Comparison of ENCODE assay signal across 18 cellular contexts in genomic region chr22:35435201-35435712, GRCh38.
"Had no signal": no experiment of that assay in that cellular context is flagged by ENCODE, and none has a peak within 500 bp of the region (broad histone marks: within the 10 kb centered on the region; RNA-seq: fewer than 3 reads in every experiment).

No MANE protein-coding gene starts in this region.

- H3K9me3 ChIP-seq: colonic mucosa, neutrophil, vagina had no signal

- H3K4me1 ChIP-seq: colonic mucosa had no signal

- ATAC-seq: activated CD8-positive, alpha-beta T cell treated with anti-CD3 and anti-CD28 coated beads for 36 hours; activated T-cell treated with anti-CD3 and anti-CD28 coated beads, Interleukin-2, amount 50 U/mL, for 72 hours; left ventricle myocardium superior; naive thymus-derived CD8-positive, alpha-beta T cell; WTC11 had no signal

- DNase-seq: activated CD4-positive, alpha-beta T cell treated with anti-CD3 and anti-CD28 coated beads for 4 hours; activated CD8-positive, alpha-beta T cell treated with anti-CD3 and anti-CD28 coated beads for 36 hours; activated naive CD8-positive, alpha-beta T cell treated with anti-CD3 and anti-CD28 coated beads for 36 hours; activated T-cell treated with anti-CD3 and anti-CD28 coated beads, Interleukin-2, amount 50 U/mL, for 72 hours; amygdala; central memory CD4-positive, alpha-beta T cell; colonic mucosa; left ventricle myocardium superior; mesenchymal stem cell; stimulated activated naive CD4-positive, alpha-beta T cell had no signal

- H2AFZ ChIP-seq: hepatocyte had no signal

- H3K79me2 ChIP-seq: hepatocyte had no signal

- H3K27ac Mint-ChIP-seq: activated CD8-positive, alpha-beta T cell treated with anti-CD3 and anti-CD28 coated beads for 36 hours; activated naive CD8-positive, alpha-beta T cell treated with anti-CD3 and anti-CD28 coated beads for 36 hours; activated T-cell treated with anti-CD3 and anti-CD28 coated beads, Interleukin-2, amount 50 U/mL, for 72 hours; WTC11 had no signal

- H3K4me3 ChIP-seq: colonic mucosa, esophagus muscularis mucosa, hepatocyte, tibial nerve, vagina had no signal

- H3K27me3 ChIP-seq: colonic mucosa, esophagus muscularis mucosa, hepatocyte, neutrophil, tibial nerve, vagina had no signal

- H3K36me3 ChIP-seq: colonic mucosa, esophagus muscularis mucosa had no signal

- H3K4me3 Mint-ChIP-seq: activated CD8-positive, alpha-beta T cell treated with anti-CD3 and anti-CD28 coated beads for 36 hours; activated naive CD8-positive, alpha-beta T cell treated with anti-CD3 and anti-CD28 coated beads for 36 hours; activated T-cell treated with anti-CD3 and anti-CD28 coated beads, Interleukin-2, amount 50 U/mL, for 72 hours; brain; naive thymus-derived CD8-positive, alpha-beta T cell; WTC11 had no signal

- H3K4me1 Mint-ChIP-seq: activated naive CD8-positive, alpha-beta T cell treated with anti-CD3 and anti-CD28 coated beads for 36 hours; WTC11 had no signal

- H3K27me3 Mint-ChIP-seq: activated CD8-positive, alpha-beta T cell treated with anti-CD3 and anti-CD28 coated beads for 36 hours; activated naive CD8-positive, alpha-beta T cell treated with anti-CD3 and anti-CD28 coated beads for 36 hours; naive thymus-derived CD8-positive, alpha-beta T cell had no signal

- H3K27ac ChIP-seq: colonic mucosa, esophagus muscularis mucosa, hepatocyte, neutrophil, tibial nerve, vagina had no signal

- H3K4me2 ChIP-seq: hepatocyte had no signal
